Comparison of ENCODE assay signal across 1 cellular context in the genomic region with DNA sequence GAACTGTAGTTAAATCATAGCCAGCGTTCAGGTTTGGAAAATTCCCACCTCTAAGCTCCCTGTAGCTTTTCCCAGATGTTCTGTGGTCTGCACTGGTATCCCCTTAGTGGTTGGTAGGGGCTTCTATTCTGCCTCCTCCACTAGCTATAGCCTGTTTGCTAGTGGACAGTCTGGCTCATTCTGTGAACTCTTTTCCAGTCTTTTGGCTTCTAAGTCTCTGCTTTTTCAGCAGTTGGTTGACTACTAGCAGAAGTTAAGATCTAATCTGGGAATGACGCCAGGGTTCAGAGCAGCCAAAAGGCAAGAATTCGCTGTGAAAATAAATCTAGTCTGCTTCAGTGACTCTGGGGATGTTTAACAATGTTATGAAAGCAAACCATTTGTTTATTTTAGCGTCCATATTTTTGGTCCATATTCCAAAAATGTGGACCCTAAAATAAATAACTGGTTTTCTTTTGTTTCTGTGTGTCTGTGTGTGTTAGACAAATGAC.
TF ChIP-seq lines count a peak whose summit lies in the region.

No MANE protein-coding gene starts in this region.

TF ChIP-seq in HepG2, 621 proteins besides CTCF, POLR2A, EP300 and RAD21 (continued from another document and continues in another):
- TF ChIP-seq, protein P1, sequence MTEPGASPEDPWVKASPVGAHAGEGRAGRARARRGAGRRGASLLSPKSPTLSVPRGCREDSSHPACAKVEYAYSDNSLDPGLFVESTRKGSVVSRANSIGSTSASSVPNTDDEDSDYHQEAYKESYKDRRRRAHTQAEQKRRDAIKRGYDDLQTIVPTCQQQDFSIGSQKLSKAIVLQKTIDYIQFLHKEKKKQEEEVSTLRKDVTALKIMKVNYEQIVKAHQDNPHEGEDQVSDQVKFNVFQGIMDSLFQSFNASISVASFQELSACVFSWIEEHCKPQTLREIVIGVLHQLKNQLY (CRISPR knock-in tag; IDR thresholded peaks at IDR 0.05) = peak; percentile 73
- TF ChIP-seq HNF4A (CRISPR knock-in tag; IDR thresholded peaks at IDR 0.05) (peak; percentile 84), ZNF780A (CRISPR knock-in tag; IDR thresholded peaks at IDR 0.05) (no peak), ZNF614 (CRISPR knock-in tag; IDR thresholded peaks at IDR 0.05; ENCODE audit: borderline replicate concordance) (0 out of 2 replicates have a peak, but pooled peaks have one; percentile 53), PTBP1 (IDR thresholded peaks at IDR 0.05; ENCODE audit: low read depth, low read length, poor library complexity, severe bottlenecking) (no peak), RBM39 (IDR thresholded peaks at IDR 0.05; ENCODE audit: low read depth, low read length, poor library complexity, severe bottlenecking) (no peak), ZNF724P (CRISPR knock-in tag; IDR thresholded peaks at IDR 0.05; ENCODE audit: borderline replicate concordance) (no peak), ZNF460 (CRISPR knock-in tag; IDR thresholded peaks at IDR 0.05; ENCODE audit: borderline replicate concordance) (no peak), SIN3A (IDR thresholded peaks at IDR 0.05; ENCODE audit: borderline replicate concordance, low read depth, low read length) (no peak), ZNF546 (CRISPR knock-in tag; conservative IDR thresholded peaks at IDR 0.05) (no peak), ZC3H4 (CRISPR knock-in tag; IDR thresholded peaks at IDR 0.05; ENCODE audit: borderline replicate concordance) (no peak), HDAC1 (CRISPR knock-in tag; IDR thresholded peaks at IDR 0.05) (peak; percentile 54; the same call in 1 of the 2 replicates), DR1 (CRISPR knock-in tag; IDR thresholded peaks at IDR 0.05) (no peak), FOSL1 (CRISPR knock-in tag; IDR thresholded peaks at IDR 0.05; ENCODE audit: borderline replicate concordance) (no peak), MEIS2 (CRISPR knock-in tag; IDR thresholded peaks at IDR 0.05) (no peak), ZNF891 (CRISPR knock-in tag; IDR thresholded peaks at IDR 0.05) (no peak), JUN (CRISPR knock-in tag; IDR thresholded peaks at IDR 0.05) (0 out of 2 replicates have a peak, but pooled peaks have one; percentile 36), NR2F6 (IDR thresholded peaks at IDR 0.05) (peak; percentile 55; the same call in 1 of the 2 replicates), NR2F6 (CRISPR knock-in tag; IDR thresholded peaks at IDR 0.05) (no peak), RFX5 (IDR thresholded peaks at IDR 0.05; ENCODE audit: low read depth, low read length) (no peak), CREB1 (IDR thresholded peaks at IDR 0.05) (no peak), CREB1 (CRISPR knock-in tag; IDR thresholded peaks at IDR 0.05) (no peak; the same call in 1 of the 2 replicates), ZNF616 (CRISPR knock-in tag; IDR thresholded peaks at IDR 0.05; ENCODE audit: low read depth) (no peak), ZNF12 (CRISPR knock-in tag; IDR thresholded peaks at IDR 0.05) (0 out of 2 replicates have a peak, but pooled peaks have one; percentile 22), GZF1 (CRISPR knock-in tag; IDR thresholded peaks at IDR 0.05) (no peak), ZNF674 (CRISPR knock-in tag; IDR thresholded peaks at IDR 0.05; ENCODE audit: low read depth) (no peak), CEBPB (IDR thresholded peaks at IDR 0.05; ENCODE audit: borderline replicate concordance, low read depth, low read length) (peak; percentile 8; the same call in 1 of the 2 replicates), ATF7 (IDR thresholded peaks at IDR 0.05) (no peak), ATF7 (CRISPR knock-in tag; IDR thresholded peaks at IDR 0.05) (no peak), RELA (CRISPR knock-in tag; IDR thresholded peaks at IDR 0.05) (no peak), ZMYM4 (CRISPR knock-in tag; IDR thresholded peaks at IDR 0.05) (peak; percentile 69; the same call in 1 of the 2 replicates), TOE1 (CRISPR knock-in tag; IDR thresholded peaks at IDR 0.05) (no peak), TEAD3 (CRISPR knock-in tag; optimal IDR thresholded peaks at IDR 0.05; ENCODE audit: borderline replicate concordance) (peak; percentile 78), SPEN (CRISPR knock-in tag; IDR thresholded peaks at IDR 0.05; ENCODE audit: low read depth) (peak; percentile 46; the same call in 1 of the 2 replicates), U2AF2 (IDR thresholded peaks at IDR 0.05; ENCODE audit: low read depth, low read length) (no peak), ELF3 (CRISPR knock-in tag; IDR thresholded peaks at IDR 0.05) (peak; percentile 53; the same call in 1 of the 2 replicates), CENPT (CRISPR knock-in tag; IDR thresholded peaks at IDR 0.05; ENCODE audit: low read depth) (no peak), ZNF3 (CRISPR knock-in tag; IDR thresholded peaks at IDR 0.05) (0 out of 2 replicates have a peak, but pooled peaks have one; percentile 44), ZNF776 (CRISPR knock-in tag; IDR thresholded peaks at IDR 0.05) (no peak), ZC3H13 (CRISPR knock-in tag; IDR thresholded peaks at IDR 0.05) (no peak), POLR2G (IDR thresholded peaks at IDR 0.05; ENCODE audit: low read depth, low read length) (peak; percentile 51; the same call in 1 of the 2 replicates), AGO1 (IDR thresholded peaks at IDR 0.05; ENCODE audit: low read depth, low read length, poor library complexity, severe bottlenecking) (no peak), SOX13 (IDR thresholded peaks at IDR 0.05) (peak; percentile 74), SOX13 (CRISPR knock-in tag; conservative IDR thresholded peaks at IDR 0.05 in 1 of 2, IDR thresholded peaks at IDR 0.05 in 1 of 2) (peak in 1 of 2 experiments; percentile 91; a peak in 2 of 4 replicates), TAF1 (CRISPR knock-in tag; IDR thresholded peaks at IDR 0.05) (0 out of 2 replicates have a peak, but pooled peaks have one; percentile 23), ZNF557 (CRISPR knock-in tag; IDR thresholded peaks at IDR 0.05) (no peak)
- TF ChIP-seq, protein P2, sequence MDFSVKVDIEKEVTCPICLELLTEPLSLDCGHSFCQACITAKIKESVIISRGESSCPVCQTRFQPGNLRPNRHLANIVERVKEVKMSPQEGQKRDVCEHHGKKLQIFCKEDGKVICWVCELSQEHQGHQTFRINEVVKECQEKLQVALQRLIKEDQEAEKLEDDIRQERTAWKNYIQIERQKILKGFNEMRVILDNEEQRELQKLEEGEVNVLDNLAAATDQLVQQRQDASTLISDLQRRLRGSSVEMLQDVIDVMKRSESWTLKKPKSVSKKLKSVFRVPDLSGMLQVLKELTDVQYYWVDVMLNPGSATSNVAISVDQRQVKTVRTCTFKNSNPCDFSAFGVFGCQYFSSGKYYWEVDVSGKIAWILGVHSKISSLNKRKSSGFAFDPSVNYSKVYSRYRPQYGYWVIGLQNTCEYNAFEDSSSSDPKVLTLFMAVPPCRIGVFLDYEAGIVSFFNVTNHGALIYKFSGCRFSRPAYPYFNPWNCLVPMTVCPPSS (IDR thresholded peaks at IDR 0.05) = no peak
- TF ChIP-seq, protein P3, sequence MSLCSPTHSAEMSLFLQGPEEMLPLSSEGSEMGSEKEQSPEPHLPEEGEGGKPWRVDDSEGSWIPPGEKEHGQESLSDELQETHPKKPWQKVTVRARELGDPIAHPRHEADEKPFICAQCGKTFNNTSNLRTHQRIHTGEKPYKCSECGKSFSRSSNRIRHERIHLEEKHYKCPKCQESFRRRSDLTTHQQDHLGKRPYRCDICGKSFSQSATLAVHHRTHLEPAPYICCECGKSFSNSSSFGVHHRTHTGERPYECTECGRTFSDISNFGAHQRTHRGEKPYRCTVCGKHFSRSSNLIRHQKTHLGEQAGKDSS (CRISPR knock-in tag; IDR thresholded peaks at IDR 0.05; ENCODE audit: borderline replicate concordance, low read depth) = 0 out of 2 replicates have a peak, but pooled peaks have one; percentile 30
- TF ChIP-seq, protein P4, sequence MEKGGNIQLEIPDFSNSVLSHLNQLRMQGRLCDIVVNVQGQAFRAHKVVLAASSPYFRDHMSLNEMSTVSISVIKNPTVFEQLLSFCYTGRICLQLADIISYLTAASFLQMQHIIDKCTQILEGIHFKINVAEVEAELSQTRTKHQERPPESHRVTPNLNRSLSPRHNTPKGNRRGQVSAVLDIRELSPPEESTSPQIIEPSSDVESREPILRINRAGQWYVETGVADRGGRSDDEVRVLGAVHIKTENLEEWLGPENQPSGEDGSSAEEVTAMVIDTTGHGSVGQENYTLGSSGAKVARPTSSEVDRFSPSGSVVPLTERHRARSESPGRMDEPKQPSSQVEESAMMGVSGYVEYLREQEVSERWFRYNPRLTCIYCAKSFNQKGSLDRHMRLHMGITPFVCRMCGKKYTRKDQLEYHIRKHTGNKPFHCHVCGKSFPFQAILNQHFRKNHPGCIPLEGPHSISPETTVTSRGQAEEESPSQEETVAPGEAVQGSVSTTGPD (CRISPR knock-in tag; IDR thresholded peaks at IDR 0.05) = no peak
- TF ChIP-seq, protein P5, sequence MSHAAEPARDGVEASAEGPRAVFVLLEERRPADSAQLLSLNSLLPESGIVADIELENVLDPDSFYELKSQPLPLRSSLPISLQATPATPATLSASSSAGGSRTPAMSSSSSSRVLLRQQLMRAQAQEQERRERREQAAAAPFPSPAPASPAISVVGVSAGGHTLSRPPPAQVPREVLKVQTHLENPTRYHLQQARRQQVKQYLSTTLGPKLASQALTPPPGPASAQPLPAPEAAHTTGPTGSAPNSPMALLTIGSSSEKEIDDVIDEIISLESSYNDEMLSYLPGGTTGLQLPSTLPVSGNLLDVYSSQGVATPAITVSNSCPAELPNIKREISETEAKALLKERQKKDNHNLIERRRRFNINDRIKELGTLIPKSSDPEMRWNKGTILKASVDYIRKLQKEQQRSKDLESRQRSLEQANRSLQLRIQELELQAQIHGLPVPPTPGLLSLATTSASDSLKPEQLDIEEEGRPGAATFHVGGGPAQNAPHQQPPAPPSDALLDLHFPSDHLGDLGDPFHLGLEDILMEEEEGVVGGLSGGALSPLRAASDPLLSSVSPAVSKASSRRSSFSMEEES (CRISPR knock-in tag; IDR thresholded peaks at IDR 0.05) = 0 out of 2 replicates have a peak, but pooled peaks have one; percentile 40
- TF ChIP-seq, protein P6, sequence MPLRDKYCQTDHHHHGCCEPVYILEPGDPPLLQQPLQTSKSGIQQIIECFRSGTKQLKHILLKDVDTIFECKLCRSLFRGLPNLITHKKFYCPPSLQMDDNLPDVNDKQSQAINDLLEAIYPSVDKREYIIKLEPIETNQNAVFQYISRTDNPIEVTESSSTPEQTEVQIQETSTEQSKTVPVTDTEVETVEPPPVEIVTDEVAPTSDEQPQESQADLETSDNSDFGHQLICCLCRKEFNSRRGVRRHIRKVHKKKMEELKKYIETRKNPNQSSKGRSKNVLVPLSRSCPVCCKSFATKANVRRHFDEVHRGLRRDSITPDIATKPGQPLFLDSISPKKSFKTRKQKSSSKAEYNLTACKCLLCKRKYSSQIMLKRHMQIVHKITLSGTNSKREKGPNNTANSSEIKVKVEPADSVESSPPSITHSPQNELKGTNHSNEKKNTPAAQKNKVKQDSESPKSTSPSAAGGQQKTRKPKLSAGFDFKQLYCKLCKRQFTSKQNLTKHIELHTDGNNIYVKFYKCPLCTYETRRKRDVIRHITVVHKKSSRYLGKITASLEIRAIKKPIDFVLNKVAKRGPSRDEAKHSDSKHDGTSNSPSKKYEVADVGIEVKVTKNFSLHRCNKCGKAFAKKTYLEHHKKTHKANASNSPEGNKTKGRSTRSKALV (CRISPR knock-in tag; IDR thresholded peaks at IDR 0.05) = no peak
- TF ChIP-seq, protein P7, sequence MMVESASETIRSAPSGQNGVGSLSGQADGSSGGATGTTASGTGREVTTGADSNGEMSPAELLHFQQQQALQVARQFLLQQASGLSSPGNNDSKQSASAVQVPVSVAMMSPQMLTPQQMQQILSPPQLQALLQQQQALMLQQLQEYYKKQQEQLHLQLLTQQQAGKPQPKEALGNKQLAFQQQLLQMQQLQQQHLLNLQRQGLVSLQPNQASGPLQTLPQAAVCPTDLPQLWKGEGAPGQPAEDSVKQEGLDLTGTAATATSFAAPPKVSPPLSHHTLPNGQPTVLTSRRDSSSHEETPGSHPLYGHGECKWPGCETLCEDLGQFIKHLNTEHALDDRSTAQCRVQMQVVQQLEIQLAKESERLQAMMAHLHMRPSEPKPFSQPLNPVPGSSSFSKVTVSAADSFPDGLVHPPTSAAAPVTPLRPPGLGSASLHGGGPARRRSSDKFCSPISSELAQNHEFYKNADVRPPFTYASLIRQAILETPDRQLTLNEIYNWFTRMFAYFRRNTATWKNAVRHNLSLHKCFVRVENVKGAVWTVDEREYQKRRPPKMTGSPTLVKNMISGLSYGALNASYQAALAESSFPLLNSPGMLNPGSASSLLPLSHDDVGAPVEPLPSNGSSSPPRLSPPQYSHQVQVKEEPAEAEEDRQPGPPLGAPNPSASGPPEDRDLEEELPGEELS (CRISPR knock-in tag; IDR thresholded peaks at IDR 0.05) = peak; percentile 93
- TF ChIP-seq, protein P8, sequence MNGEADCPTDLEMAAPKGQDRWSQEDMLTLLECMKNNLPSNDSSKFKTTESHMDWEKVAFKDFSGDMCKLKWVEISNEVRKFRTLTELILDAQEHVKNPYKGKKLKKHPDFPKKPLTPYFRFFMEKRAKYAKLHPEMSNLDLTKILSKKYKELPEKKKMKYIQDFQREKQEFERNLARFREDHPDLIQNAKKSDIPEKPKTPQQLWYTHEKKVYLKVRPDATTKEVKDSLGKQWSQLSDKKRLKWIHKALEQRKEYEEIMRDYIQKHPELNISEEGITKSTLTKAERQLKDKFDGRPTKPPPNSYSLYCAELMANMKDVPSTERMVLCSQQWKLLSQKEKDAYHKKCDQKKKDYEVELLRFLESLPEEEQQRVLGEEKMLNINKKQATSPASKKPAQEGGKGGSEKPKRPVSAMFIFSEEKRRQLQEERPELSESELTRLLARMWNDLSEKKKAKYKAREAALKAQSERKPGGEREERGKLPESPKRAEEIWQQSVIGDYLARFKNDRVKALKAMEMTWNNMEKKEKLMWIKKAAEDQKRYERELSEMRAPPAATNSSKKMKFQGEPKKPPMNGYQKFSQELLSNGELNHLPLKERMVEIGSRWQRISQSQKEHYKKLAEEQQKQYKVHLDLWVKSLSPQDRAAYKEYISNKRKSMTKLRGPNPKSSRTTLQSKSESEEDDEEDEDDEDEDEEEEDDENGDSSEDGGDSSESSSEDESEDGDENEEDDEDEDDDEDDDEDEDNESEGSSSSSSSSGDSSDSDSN (CRISPR knock-in tag; IDR thresholded peaks at IDR 0.05) = no peak
